12 cellular contexts compared by ENCODE assay signal in the genomic region with DNA sequence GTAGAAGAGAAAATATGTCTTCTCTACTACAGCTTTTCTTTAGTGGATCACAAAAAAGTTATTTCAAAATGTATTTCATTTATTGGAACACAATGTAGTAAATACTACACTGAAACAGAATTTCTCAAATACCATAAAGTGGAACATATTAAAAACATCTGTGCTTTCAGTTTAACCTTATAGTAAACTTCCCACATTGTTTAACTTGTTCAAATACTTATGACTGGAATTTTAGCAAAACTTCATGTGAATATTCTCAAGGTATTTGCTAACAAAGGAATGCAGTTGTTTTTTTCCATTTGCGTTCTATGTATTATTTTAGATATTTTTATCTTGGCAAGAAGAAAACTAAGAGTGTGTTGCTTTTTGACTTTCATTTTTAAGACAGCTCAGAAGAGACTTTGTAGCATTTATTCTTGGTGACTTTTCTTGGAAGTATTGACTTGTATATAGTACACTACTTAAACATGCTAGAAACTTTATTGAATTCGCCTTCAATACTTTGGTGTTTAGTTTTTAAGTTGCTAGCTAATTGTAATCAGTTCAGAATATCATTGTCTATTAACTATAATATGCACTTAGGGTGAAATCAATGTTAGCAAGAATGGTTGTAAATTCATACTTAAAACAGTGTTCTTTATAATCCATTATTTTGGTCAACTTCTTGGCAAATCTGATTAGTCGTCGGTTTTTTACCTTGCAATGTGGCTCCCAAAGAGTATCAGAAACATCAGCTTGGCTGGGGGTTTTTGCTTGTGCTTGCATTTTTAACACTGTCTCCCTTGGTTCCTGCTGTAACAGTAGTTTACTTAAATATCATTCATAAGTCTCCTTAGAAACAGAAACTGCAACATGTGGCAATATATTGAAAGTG. TPM values are rescaled to one million over a fixed set of nuclear protein-coding genes. Genes with fewer than 3 reads are reported as not detected.
A peak's percentile ranks its signal among the peaks of the same experiment; 100 is the strongest.
DNase-seq lines count a peak whose midpoint lies in the region; ATAC-seq and TF ChIP-seq lines count a peak whose summit lies in the region.
"Had no signal": no experiment of that assay in that cellular context is flagged by ENCODE, and none has a peak within 500 bp of the region (broad histone marks: within the 10 kb centered on the region; RNA-seq: fewer than 3 reads in every experiment).

No MANE protein-coding gene starts in this region.

- peak overlapping the region; percentile 60 for H4K8ac ChIP-seq in mesenchymal stem cell (ENCODE audit: low read length)

- H2BK12ac ChIP-seq in mesenchymal stem cell (ENCODE audit: low read length in 2 of 2), result no peak overlapping the region

- no peaks in the 10 kb centered on the region for H3K9me3 Mint-ChIP-seq in activated CD4-positive, alpha-beta T cell treated with anti-CD3 and anti-CD28 coated beads, Interleukin-2, amount 10 ng/mL, durations not matched to agents 7 days and 5 days
- H3K9me3 Mint-ChIP-seq: activated T-helper 17 cell treated with anti-CD3 and anti-CD28 coated beads, Interleukin-2, amount 50 U/mL, for 72 hours; memory B cell; T-cell had no signal

- no peak overlapping the region for H2BK5ac ChIP-seq in mesenchymal stem cell (ENCODE audit: low read depth, low read length, poor library complexity, severe bottlenecking)

- no peak for TF ChIP-seq CTCF in AG10803 (conservative IDR thresholded peaks at IDR 0.05; ENCODE audit: low read length)

- H3K79me1 ChIP-seq in mesenchymal stem cell (replicated peaks; ENCODE audit: low read length, poor library complexity, severe bottlenecking), result peaks cover 1% of the 10 kb centered on the region

- peak; percentile 30 for ATAC-seq in GM19463 (IDR thresholded peaks at IDR 0.05; ENCODE audit: unreplicated experiment)
- ATAC-seq: activated T-helper 17 cell treated with anti-CD3 and anti-CD28 coated beads, Interleukin-2, amount 50 U/mL, for 72 hours; T-cell had no signal

- peak overlapping the region; percentile 73 for H2BK120ac ChIP-seq in mesenchymal stem cell (ENCODE audit: low read depth, low read length)

- no peak overlapping the region for H3K27ac Mint-ChIP-seq in activated CD4-positive, alpha-beta T cell treated with anti-CD3 and anti-CD28 coated beads, Interleukin-2, amount 10 ng/mL, durations not matched to agents 7 days and 5 days
- H3K27ac Mint-ChIP-seq: activated T-helper 17 cell treated with anti-CD3 and anti-CD28 coated beads, Interleukin-2, amount 50 U/mL, for 72 hours; memory B cell had no signal

- no peak overlapping the region for H3K4ac ChIP-seq in mesenchymal stem cell (ENCODE audit: low read depth in 1 of 2, low read length in 2 of 2)

- H2AK5ac ChIP-seq in mesenchymal stem cell (ENCODE audit: low read length, severe bottlenecking), result no peak overlapping the region

- no peak overlapping the region for H3K4me3 Mint-ChIP-seq in activated CD4-positive, alpha-beta T cell treated with anti-CD3 and anti-CD28 coated beads, Interleukin-2, amount 10 ng/mL, durations not matched to agents 7 days and 5 days
- H3K4me3 Mint-ChIP-seq: activated T-helper 17 cell treated with anti-CD3 and anti-CD28 coated beads, Interleukin-2, amount 50 U/mL, for 72 hours; memory B cell; T-cell had no signal

- no peaks in the 10 kb centered on the region for H3K36me3 Mint-ChIP-seq in activated CD4-positive, alpha-beta T cell treated with anti-CD3 and anti-CD28 coated beads, Interleukin-2, amount 10 ng/mL, durations not matched to agents 7 days and 5 days (ENCODE audit: low read depth)
- H3K36me3 Mint-ChIP-seq: memory B cell, T-cell had no signal

- no peaks in the 10 kb centered on the region for H3K9me3 ChIP-seq in mesenchymal stem cell (ENCODE audit: control insufficient read depth, low read length)

- peaks cover 1% of the 10 kb centered on the region for H3K4me1 ChIP-seq in mesenchymal stem cell (ENCODE audit: control insufficient read depth, insufficient read depth, low read depth, low read length)

- no peaks in the 10 kb centered on the region for H3K27me3 ChIP-seq in mesenchymal stem cell (ENCODE audit: control insufficient read depth in 1 of 2, insufficient read depth in 1 of 2, low read length in 2 of 2)

- WGBS in mesenchymal stem cell, result 84% methylated on average over 3 of the region's 4 CpGs

- no peaks in the 10 kb centered on the region for H3K36me3 ChIP-seq in mesenchymal stem cell (ENCODE audit: control insufficient read depth in 1 of 2, insufficient read depth in 2 of 2, low read depth in 1 of 2, low read length in 2 of 2)

- peak overlapping the region; percentile 78 for H3K9ac ChIP-seq in mesenchymal stem cell (ENCODE audit: low read length)

- no peak overlapping the region for H3K14ac ChIP-seq in mesenchymal stem cell (ENCODE audit: low read length in 2 of 2)

- no peak overlapping the region for H3K4me2 ChIP-seq in mesenchymal stem cell (ENCODE audit: low read length, poor library complexity, severe bottlenecking)

- peak overlapping the region; percentile 39 for H4K91ac ChIP-seq in mesenchymal stem cell (ENCODE audit: low read length)

- H3K27ac ChIP-seq in mesenchymal stem cell (ENCODE audit: low read length, poor library complexity, severe bottlenecking), result no peak overlapping the region
- H3K27ac ChIP-seq: epithelial cell of prostate had no signal

- H3K23ac ChIP-seq in mesenchymal stem cell (ENCODE audit: low read length in 2 of 2), result no peak overlapping the region

- peak overlapping the region in 1 of 2 experiments; percentile 70 for H3K18ac ChIP-seq in mesenchymal stem cell (ENCODE audit: low read depth in 1 of 2, low read length in 2 of 2)

- no peak overlapping the region for H2AFZ ChIP-seq in mesenchymal stem cell (ENCODE audit: low read depth, low read length)

- POLR2A ChIA-PET in activated CD4-positive, alpha-beta T cell treated with anti-CD3 and anti-CD28 coated beads, Interleukin-2, amount 10 ng/mL, durations not matched to agents 7 days and 5 days (lab: Charles Lee), result no interaction called here

- CTCF ChIA-PET in activated CD4-positive, alpha-beta T cell treated with anti-CD3 and anti-CD28 coated beads, Interleukin-2, amount 10 ng/mL, durations not matched to agents 7 days and 5 days (lab: Charles Lee), result interaction anchor here (0.9 to 1.2 kb wide), 3 partner anchors 8 to 18 kb away, joined by 3 to 4 read pairs (median 3); no protein-coding TSS in a partner anchor

- peaks cover 46% of the 10 kb centered on the region for H3K4me1 Mint-ChIP-seq in activated CD4-positive, alpha-beta T cell treated with anti-CD3 and anti-CD28 coated beads, Interleukin-2, amount 10 ng/mL, durations not matched to agents 7 days and 5 days

- peak overlapping the region; percentile 36 for H3K4me3 ChIP-seq in AG10803 (ENCODE audit: low read length)
- H3K4me3 ChIP-seq in mesenchymal stem cell (ENCODE audit: insufficient read depth in 1 of 2, low read depth in 1 of 2, low read length in 2 of 2), result peak overlapping the region in 1 of 2 experiments; percentile 60

- no peak overlapping the region for H2BK15ac ChIP-seq in mesenchymal stem cell (ENCODE audit: low read depth, poor library complexity, severe bottlenecking)

- peaks cover 14% of the 10 kb centered on the region for H3K27me3 Mint-ChIP-seq in activated CD4-positive, alpha-beta T cell treated with anti-CD3 and anti-CD28 coated beads, Interleukin-2, amount 10 ng/mL, durations not matched to agents 7 days and 5 days
- H3K27me3 Mint-ChIP-seq: memory B cell had no signal

- DNase-seq in AG10803 (ENCODE audit: low read depth) (peak; percentile 93), OCI-M1 (lab: John Stamatoyannopoulos, UW) (peak; percentile 74), mesenchymal stem cell (peak; percentile 31), NCI-H2196 (lab: John Stamatoyannopoulos, UW; ENCODE audit: unreplicated experiment) (no peak), hippocampal formation (lab: John Stamatoyannopoulos, UW) (no peak)
- no peak for DNase-seq in activated CD4-positive, alpha-beta T cell treated with anti-CD3 and anti-CD28 coated beads, Interleukin-2, amount 10 ng/mL, durations not matched to agents 7 days and 5 days
- no peak for DNase-seq in stimulated activated CD4-positive, alpha-beta T cell treated with anti-CD3 and anti-CD28 coated beads, Interleukin-1b, Interleukin-23, amount 100 ng/mL, for 48 hours
- DNase-seq: T-cell had no signal

RNA-seq across cellular contexts. Expression of gene RHOBTB3, which starts 5.0 kb away (rescaled TPM):
- polyA plus RNA-seq in mesenchymal stem cell (2013, experiment 1 of 2), result 279 TPM
- 271 TPM for polyA plus RNA-seq in mesenchymal stem cell (2013, experiment 2 of 2)
- 1 to 10 TPM in 1 of 2 experiments, under 1 TPM in 1; 0.74 to 1.4 TPM for total RNA-seq in activated CD4-positive, alpha-beta T cell treated with anti-CD3 and anti-CD28 coated beads, Interleukin-2, amount 10 ng/mL, durations not matched to agents 7 days and 5 days

RNA-seq across cellular contexts. Expression of gene SPATA9, which starts 43.4 kb away (rescaled TPM):
- 0.69 TPM for polyA plus RNA-seq in mesenchymal stem cell (2013, experiment 1 of 2)
- polyA plus RNA-seq in mesenchymal stem cell (2013, experiment 2 of 2), result 0.49 TPM
- total RNA-seq in activated CD4-positive, alpha-beta T cell treated with anti-CD3 and anti-CD28 coated beads, Interleukin-2, amount 10 ng/mL, durations not matched to agents 7 days and 5 days, result not detected
- total RNA-seq: activated T-helper 17 cell treated with anti-CD3 and anti-CD28 coated beads, Interleukin-2, amount 50 U/mL, for 72 hours; T-cell had no signal

Comparison
In these comparisons a context has a peak if more than half of its experiments do, and no peak if none do; other contexts are left out.
1. DNase-seq: peak in AG10803 (single experiment), OCI-M1 (single experiment) and mesenchymal stem cell (single experiment); none in activated CD4-positive, alpha-beta T cell treated with anti-CD3 and anti-CD28 coated beads, Interleukin-2, amount 10 ng/mL, durations not matched to agents 7 days and 5 days (single experiment), NCI-H2196 (single experiment), stimulated activated CD4-positive, alpha-beta T cell treated with anti-CD3 and anti-CD28 coated beads, Interleukin-1b, Interleukin-23, amount 100 ng/mL, for 48 hours (single experiment) and hippocampal formation (0 of 2).